1 cellular context compared by ENCODE assay signal in genomic region chr13:27621366-27622101, GRCh38.
TF ChIP-seq lines count a peak whose summit lies in the region.

Gene POLR1D, plus strand, starts transcription at chr13:27621892. Its CDS starts 92 bp downstream, at chr13:27621984.

TF ChIP-seq in HepG2, 621 proteins besides CTCF, POLR2A, EP300 and RAD21 (continued from another document and continues in another):
- TF ChIP-seq JUN (CRISPR knock-in tag; IDR thresholded peaks at IDR 0.05): peak; percentile 44; the same call in 1 of the 2 replicates
- peak; percentile 68 for TF ChIP-seq TARDBP (CRISPR knock-in tag; IDR thresholded peaks at IDR 0.05)
- TF ChIP-seq ATAD3A (CRISPR knock-in tag; IDR thresholded peaks at IDR 0.05): no peak
- no peak for TF ChIP-seq IKZF5 (CRISPR knock-in tag; IDR thresholded peaks at IDR 0.05)
- TF ChIP-seq SATB2 (CRISPR knock-in tag; IDR thresholded peaks at IDR 0.05): no peak
- no peak for TF ChIP-seq CBX2 (IDR thresholded peaks at IDR 0.05; ENCODE audit: low read depth, low read length)
- TF ChIP-seq CBX2 (CRISPR knock-in tag; IDR thresholded peaks at IDR 0.05; ENCODE audit: low read depth): no peak
- TF ChIP-seq ZNF17 (CRISPR knock-in tag; IDR thresholded peaks at IDR 0.05): no peak
- TF ChIP-seq HCFC1 (IDR thresholded peaks at IDR 0.05; ENCODE audit: low read depth, low read length): no peak
- 0 out of 2 replicates have a peak, but pooled peaks have one; percentile 48 for TF ChIP-seq ZNF710 (CRISPR knock-in tag; IDR thresholded peaks at IDR 0.05; ENCODE audit: borderline replicate concordance)
- TF ChIP-seq ZNF788 (CRISPR knock-in tag; IDR thresholded peaks at IDR 0.05; ENCODE audit: borderline replicate concordance): peak; percentile 90; the same call in 1 of the 2 replicates
- TF ChIP-seq, protein P1, sequence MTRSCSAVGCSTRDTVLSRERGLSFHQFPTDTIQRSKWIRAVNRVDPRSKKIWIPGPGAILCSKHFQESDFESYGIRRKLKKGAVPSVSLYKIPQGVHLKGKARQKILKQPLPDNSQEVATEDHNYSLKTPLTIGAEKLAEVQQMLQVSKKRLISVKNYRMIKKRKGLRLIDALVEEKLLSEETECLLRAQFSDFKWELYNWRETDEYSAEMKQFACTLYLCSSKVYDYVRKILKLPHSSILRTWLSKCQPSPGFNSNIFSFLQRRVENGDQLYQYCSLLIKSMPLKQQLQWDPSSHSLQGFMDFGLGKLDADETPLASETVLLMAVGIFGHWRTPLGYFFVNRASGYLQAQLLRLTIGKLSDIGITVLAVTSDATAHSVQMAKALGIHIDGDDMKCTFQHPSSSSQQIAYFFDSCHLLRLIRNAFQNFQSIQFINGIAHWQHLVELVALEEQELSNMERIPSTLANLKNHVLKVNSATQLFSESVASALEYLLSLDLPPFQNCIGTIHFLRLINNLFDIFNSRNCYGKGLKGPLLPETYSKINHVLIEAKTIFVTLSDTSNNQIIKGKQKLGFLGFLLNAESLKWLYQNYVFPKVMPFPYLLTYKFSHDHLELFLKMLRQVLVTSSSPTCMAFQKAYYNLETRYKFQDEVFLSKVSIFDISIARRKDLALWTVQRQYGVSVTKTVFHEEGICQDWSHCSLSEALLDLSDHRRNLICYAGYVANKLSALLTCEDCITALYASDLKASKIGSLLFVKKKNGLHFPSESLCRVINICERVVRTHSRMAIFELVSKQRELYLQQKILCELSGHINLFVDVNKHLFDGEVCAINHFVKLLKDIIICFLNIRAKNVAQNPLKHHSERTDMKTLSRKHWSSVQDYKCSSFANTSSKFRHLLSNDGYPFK (CRISPR knock-in tag; IDR thresholded peaks at IDR 0.05; ENCODE audit: borderline replicate concordance): no peak
- no peak for TF ChIP-seq NFE2 (CRISPR knock-in tag; IDR thresholded peaks at IDR 0.05)
- 0 out of 2 replicates have a peak, but pooled peaks have one; percentile 55 for TF ChIP-seq ZNF616 (CRISPR knock-in tag; IDR thresholded peaks at IDR 0.05; ENCODE audit: low read depth)
- peak; percentile 84 for TF ChIP-seq ZMYM4 (CRISPR knock-in tag; IDR thresholded peaks at IDR 0.05)
- TF ChIP-seq, protein P2, sequence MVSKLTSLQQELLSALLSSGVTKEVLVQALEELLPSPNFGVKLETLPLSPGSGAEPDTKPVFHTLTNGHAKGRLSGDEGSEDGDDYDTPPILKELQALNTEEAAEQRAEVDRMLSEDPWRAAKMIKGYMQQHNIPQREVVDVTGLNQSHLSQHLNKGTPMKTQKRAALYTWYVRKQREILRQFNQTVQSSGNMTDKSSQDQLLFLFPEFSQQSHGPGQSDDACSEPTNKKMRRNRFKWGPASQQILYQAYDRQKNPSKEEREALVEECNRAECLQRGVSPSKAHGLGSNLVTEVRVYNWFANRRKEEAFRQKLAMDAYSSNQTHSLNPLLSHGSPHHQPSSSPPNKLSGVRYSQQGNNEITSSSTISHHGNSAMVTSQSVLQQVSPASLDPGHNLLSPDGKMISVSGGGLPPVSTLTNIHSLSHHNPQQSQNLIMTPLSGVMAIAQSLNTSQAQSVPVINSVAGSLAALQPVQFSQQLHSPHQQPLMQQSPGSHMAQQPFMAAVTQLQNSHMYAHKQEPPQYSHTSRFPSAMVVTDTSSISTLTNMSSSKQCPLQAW (CRISPR knock-in tag; IDR thresholded peaks at IDR 0.05): peak; percentile 79
- TF ChIP-seq, protein P3, sequence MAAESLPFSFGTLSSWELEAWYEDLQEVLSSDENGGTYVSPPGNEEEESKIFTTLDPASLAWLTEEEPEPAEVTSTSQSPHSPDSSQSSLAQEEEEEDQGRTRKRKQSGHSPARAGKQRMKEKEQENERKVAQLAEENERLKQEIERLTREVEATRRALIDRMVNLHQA (CRISPR knock-in tag; IDR thresholded peaks at IDR 0.05): no peak
- TF ChIP-seq GPBP1L1 (CRISPR knock-in tag; IDR thresholded peaks at IDR 0.05): no peak
- no peak for TF ChIP-seq ZNF552 (CRISPR knock-in tag; IDR thresholded peaks at IDR 0.05; ENCODE audit: borderline replicate concordance)
- TF ChIP-seq NAIF1 (CRISPR knock-in tag; IDR thresholded peaks at IDR 0.05; ENCODE audit: borderline replicate concordance): no peak
- TF ChIP-seq PHF8 (CRISPR knock-in tag; IDR thresholded peaks at IDR 0.05): peak; percentile 96
- TF ChIP-seq PLRG1 (conservative IDR thresholded peaks at IDR 0.05): no peak
- TF ChIP-seq ATF7-NPFF (CRISPR knock-in tag; IDR thresholded peaks at IDR 0.05; ENCODE audit: low read depth): peak; percentile 83; the same call in 1 of the 2 replicates
- TF ChIP-seq FOXJ3 (CRISPR knock-in tag; IDR thresholded peaks at IDR 0.05; ENCODE audit: borderline replicate concordance): no peak
- TF ChIP-seq, protein P4, sequence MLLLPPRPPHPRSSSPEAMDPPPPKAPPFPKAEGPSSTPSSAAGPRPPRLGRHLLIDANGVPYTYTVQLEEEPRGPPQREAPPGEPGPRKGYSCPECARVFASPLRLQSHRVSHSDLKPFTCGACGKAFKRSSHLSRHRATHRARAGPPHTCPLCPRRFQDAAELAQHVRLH (CRISPR knock-in tag; IDR thresholded peaks at IDR 0.05; ENCODE audit: borderline replicate concordance, low read depth): no peak; the same call in 1 of the 2 replicates
- no peak; the same call in 1 of the 2 replicates for TF ChIP-seq ZNF841 (CRISPR knock-in tag; IDR thresholded peaks at IDR 0.05; ENCODE audit: borderline replicate concordance)
- no peak for TF ChIP-seq HOXD1 (CRISPR knock-in tag; IDR thresholded peaks at IDR 0.05)
- peak; percentile 93 for TF ChIP-seq BHLHE40 (IDR thresholded peaks at IDR 0.05; ENCODE audit: low read length)
- TF ChIP-seq, protein P5, sequence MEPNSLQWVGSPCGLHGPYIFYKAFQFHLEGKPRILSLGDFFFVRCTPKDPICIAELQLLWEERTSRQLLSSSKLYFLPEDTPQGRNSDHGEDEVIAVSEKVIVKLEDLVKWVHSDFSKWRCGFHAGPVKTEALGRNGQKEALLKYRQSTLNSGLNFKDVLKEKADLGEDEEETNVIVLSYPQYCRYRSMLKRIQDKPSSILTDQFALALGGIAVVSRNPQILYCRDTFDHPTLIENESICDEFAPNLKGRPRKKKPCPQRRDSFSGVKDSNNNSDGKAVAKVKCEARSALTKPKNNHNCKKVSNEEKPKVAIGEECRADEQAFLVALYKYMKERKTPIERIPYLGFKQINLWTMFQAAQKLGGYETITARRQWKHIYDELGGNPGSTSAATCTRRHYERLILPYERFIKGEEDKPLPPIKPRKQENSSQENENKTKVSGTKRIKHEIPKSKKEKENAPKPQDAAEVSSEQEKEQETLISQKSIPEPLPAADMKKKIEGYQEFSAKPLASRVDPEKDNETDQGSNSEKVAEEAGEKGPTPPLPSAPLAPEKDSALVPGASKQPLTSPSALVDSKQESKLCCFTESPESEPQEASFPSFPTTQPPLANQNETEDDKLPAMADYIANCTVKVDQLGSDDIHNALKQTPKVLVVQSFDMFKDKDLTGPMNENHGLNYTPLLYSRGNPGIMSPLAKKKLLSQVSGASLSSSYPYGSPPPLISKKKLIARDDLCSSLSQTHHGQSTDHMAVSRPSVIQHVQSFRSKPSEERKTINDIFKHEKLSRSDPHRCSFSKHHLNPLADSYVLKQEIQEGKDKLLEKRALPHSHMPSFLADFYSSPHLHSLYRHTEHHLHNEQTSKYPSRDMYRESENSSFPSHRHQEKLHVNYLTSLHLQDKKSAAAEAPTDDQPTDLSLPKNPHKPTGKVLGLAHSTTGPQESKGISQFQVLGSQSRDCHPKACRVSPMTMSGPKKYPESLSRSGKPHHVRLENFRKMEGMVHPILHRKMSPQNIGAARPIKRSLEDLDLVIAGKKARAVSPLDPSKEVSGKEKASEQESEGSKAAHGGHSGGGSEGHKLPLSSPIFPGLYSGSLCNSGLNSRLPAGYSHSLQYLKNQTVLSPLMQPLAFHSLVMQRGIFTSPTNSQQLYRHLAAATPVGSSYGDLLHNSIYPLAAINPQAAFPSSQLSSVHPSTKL (CRISPR knock-in tag; IDR thresholded peaks at IDR 0.05): peak; percentile 32
- TF ChIP-seq, protein P6, sequence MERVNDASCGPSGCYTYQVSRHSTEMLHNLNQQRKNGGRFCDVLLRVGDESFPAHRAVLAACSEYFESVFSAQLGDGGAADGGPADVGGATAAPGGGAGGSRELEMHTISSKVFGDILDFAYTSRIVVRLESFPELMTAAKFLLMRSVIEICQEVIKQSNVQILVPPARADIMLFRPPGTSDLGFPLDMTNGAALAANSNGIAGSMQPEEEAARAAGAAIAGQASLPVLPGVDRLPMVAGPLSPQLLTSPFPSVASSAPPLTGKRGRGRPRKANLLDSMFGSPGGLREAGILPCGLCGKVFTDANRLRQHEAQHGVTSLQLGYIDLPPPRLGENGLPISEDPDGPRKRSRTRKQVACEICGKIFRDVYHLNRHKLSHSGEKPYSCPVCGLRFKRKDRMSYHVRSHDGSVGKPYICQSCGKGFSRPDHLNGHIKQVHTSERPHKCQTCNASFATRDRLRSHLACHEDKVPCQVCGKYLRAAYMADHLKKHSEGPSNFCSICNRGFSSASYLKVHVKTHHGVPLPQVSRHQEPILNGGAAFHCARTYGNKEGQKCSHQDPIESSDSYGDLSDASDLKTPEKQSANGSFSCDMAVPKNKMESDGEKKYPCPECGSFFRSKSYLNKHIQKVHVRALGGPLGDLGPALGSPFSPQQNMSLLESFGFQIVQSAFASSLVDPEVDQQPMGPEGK (CRISPR knock-in tag; IDR thresholded peaks at IDR 0.05): no peak; the same call in none of the 2 replicates
- peak; percentile 67; the same call in 1 of the 2 replicates for TF ChIP-seq DR1 (CRISPR knock-in tag; IDR thresholded peaks at IDR 0.05)
- TF ChIP-seq JUNB (CRISPR knock-in tag; IDR thresholded peaks at IDR 0.05; ENCODE audit: borderline replicate concordance): no peak; the same call in 1 of the 2 replicates
- TF ChIP-seq ZSCAN12 (CRISPR knock-in tag; IDR thresholded peaks at IDR 0.05): 0 out of 2 replicates have a peak, but pooled peaks have one; percentile 53
- TF ChIP-seq NCOA1 (CRISPR knock-in tag; IDR thresholded peaks at IDR 0.05): no peak
- TF ChIP-seq ZNF776 (CRISPR knock-in tag; IDR thresholded peaks at IDR 0.05): peak; percentile 74; the same call in 1 of the 2 replicates
- TF ChIP-seq DPF2 (CRISPR knock-in tag; IDR thresholded peaks at IDR 0.05; ENCODE audit: borderline replicate concordance, low read depth): 0 out of 2 replicates have a peak, but pooled peaks have one; percentile 27
- no peak for TF ChIP-seq ZNF337 (CRISPR knock-in tag; IDR thresholded peaks at IDR 0.05; ENCODE audit: borderline replicate concordance, low read depth)
- no peak for TF ChIP-seq ZNF878 (CRISPR knock-in tag; IDR thresholded peaks at IDR 0.05)
- TF ChIP-seq ARID4A (CRISPR knock-in tag; IDR thresholded peaks at IDR 0.05; ENCODE audit: borderline replicate concordance): peak; percentile 91; the same call in 1 of the 2 replicates
- no peak for TF ChIP-seq CAMTA2 (CRISPR knock-in tag; IDR thresholded peaks at IDR 0.05; ENCODE audit: borderline replicate concordance)
